Comparison of ENCODE assay signal across 32 cellular contexts in genomic region chr5:67515762-67516161, GRCh38.
DNase-seq lines count a peak whose midpoint lies in the region; ATAC-seq, FAIRE-seq and TF ChIP-seq lines count a peak whose summit lies in the region.
"Had no signal": no experiment of that assay in that cellular context is flagged by ENCODE, and none has a peak within 500 bp of the region (broad histone marks: within the 10 kb centered on the region; RNA-seq: fewer than 3 reads in every experiment).

No MANE protein-coding gene starts in this region.

- H2BK12ac ChIP-seq in neuronal stem cell (ENCODE audit: low read length) = no peak overlapping the region

- DNase-seq in activated CD4-positive, alpha-beta T cell treated with anti-CD3 and anti-CD28 coated beads, Interleukin-2, amount 10 ng/mL, durations not matched to agents 24 days and 14 days = no peak
- no peak for DNase-seq in activated CD4-positive, alpha-beta T cell treated with anti-CD3 and anti-CD28 coated beads for 48 hours
- no peak for DNase-seq in CD4-positive, alpha-beta T cell
- DNase-seq in activated CD8-positive, alpha-beta T cell treated with anti-CD3 and anti-CD28 coated beads for 36 hours = peak; percentile 27
- DNase-seq in immature natural killer cell (peak; percentile 76 to 81 (median 80)), neuronal stem cell (ENCODE audit: low spot score) (no peak), GM12891 (ENCODE audit: insufficient read length, low spot score) (no peak), NCI-H2081 treated with DMSO at 0.1 percent for 48 hours (lab: John Stamatoyannopoulos, UW) (no peak)
- DNase-seq: 8988T; activated CD4-positive, CD25-positive, alpha-beta regulatory T cell; C1 segment of cervical spinal cord; caudate nucleus; EL; erythroblast; H7; hypothalamus; left cardiac atrium; mucosa of descending colon; NCI-H1105; NCI-H187; NCI-H2171 treated with DMSO at 0.1 percent for 48 hours; NCI-H510A treated with DMSO at 0.1 percent for 48 hours; pancreas; RPMI8226; SJCRH30; stimulated activated CD4-positive, alpha-beta T cell treated with anti-CD3 and anti-CD28 coated beads, Interleukin-4, amount 100 ng/mL, for 4 hours had no signal

- no peak overlapping the region for H2AK5ac ChIP-seq in neuronal stem cell (ENCODE audit: low read depth, low read length)

- H3K14ac ChIP-seq in neuronal stem cell (ENCODE audit: low read length) = no peak overlapping the region

- no peak overlapping the region for H3K27ac ChIP-seq in CD4-positive, alpha-beta T cell (ENCODE audit: low read depth, low read length)
- H3K27ac ChIP-seq in neuronal stem cell (replicated peaks; ENCODE audit: low read length) = no peak overlapping the region
- H3K27ac ChIP-seq: pancreas, SJCRH30 had no signal

- H3K9ac ChIP-seq in neuronal stem cell (ENCODE audit: low read depth, low read length, poor library complexity) = no peak overlapping the region

- peaks cover 35% of the 10 kb centered on the region for H3K4me1 Mint-ChIP-seq in activated CD4-positive, alpha-beta T cell treated with anti-CD3 and anti-CD28 coated beads, Interleukin-2, amount 10 ng/mL, durations not matched to agents 24 days and 14 days
- peaks cover 68% of the 10 kb centered on the region for H3K4me1 Mint-ChIP-seq in CD4-positive, alpha-beta T cell (ENCODE audit: low read depth)
- H3K4me1 Mint-ChIP-seq in activated CD8-positive, alpha-beta T cell treated with anti-CD3 and anti-CD28 coated beads for 36 hours (ENCODE audit: low read depth) = peaks cover 52% of the 10 kb centered on the region
- peaks cover 65 to 83% of the 10 kb centered on the region in 2 donors for H3K4me1 Mint-ChIP-seq in immature natural killer cell

- H3K18ac ChIP-seq in neuronal stem cell (ENCODE audit: low read length) = no peak overlapping the region

- no peak overlapping the region for H2AFZ ChIP-seq in neuronal stem cell (ENCODE audit: low read length)

- H3K4me2 ChIP-seq in neuronal stem cell (ENCODE audit: insufficient read depth, low read length, poor library complexity, severe bottlenecking) = no peak overlapping the region

- TF ChIP-seq POLR2A in GM12891 (IDR thresholded peaks at IDR 0.05; ENCODE audit: low read depth, low read length) = no peak

- no peaks in the 10 kb centered on the region for H3K9me3 ChIP-seq in CD4-positive, alpha-beta T cell (ENCODE audit: control insufficient read depth, low read length)
- H3K9me3 ChIP-seq in neuronal stem cell (replicated peaks in 1 of 2; ENCODE audit: control insufficient read depth in 2 of 2, insufficient read depth in 1 of 2, low read depth in 1 of 2, low read length in 2 of 2) = no peaks in the 10 kb centered on the region
- H3K9me3 ChIP-seq: mucosa of descending colon, pancreas, SJCRH30 had no signal

- H3K4me1 ChIP-seq in neuronal stem cell (ENCODE audit: control insufficient read depth in 2 of 2, insufficient read depth in 1 of 2, low read depth in 1 of 2, low read length in 2 of 2) = no peaks in the 10 kb centered on the region
- H3K4me1 ChIP-seq: pancreas, SJCRH30 had no signal

- H3K4ac ChIP-seq in neuronal stem cell (ENCODE audit: low read length) = no peak overlapping the region

- no peak overlapping the region for H2BK120ac ChIP-seq in neuronal stem cell (ENCODE audit: low read depth, low read length)

- H3K9me3 Mint-ChIP-seq in activated CD4-positive, alpha-beta T cell treated with anti-CD3 and anti-CD28 coated beads, Interleukin-2, amount 10 ng/mL, durations not matched to agents 24 days and 14 days = peaks cover 3% of the 10 kb centered on the region
- H3K9me3 Mint-ChIP-seq in CD4-positive, alpha-beta T cell = no peaks in the 10 kb centered on the region
- H3K9me3 Mint-ChIP-seq in activated CD8-positive, alpha-beta T cell treated with anti-CD3 and anti-CD28 coated beads for 36 hours = peaks cover 2% of the 10 kb centered on the region
- H3K9me3 Mint-ChIP-seq in immature natural killer cell = no peaks in the 10 kb centered on the region
- H3K9me3 Mint-ChIP-seq: type B pancreatic cell had no signal

- H2BK5ac ChIP-seq in neuronal stem cell (ENCODE audit: low read length) = no peak overlapping the region

- H3K36me3 Mint-ChIP-seq in activated CD4-positive, alpha-beta T cell treated with anti-CD3 and anti-CD28 coated beads, Interleukin-2, amount 10 ng/mL, durations not matched to agents 24 days and 14 days (ENCODE audit: low read depth) = no peaks in the 10 kb centered on the region
- H3K36me3 Mint-ChIP-seq in CD4-positive, alpha-beta T cell (ENCODE audit: low read depth) = no peaks in the 10 kb centered on the region
- H3K36me3 Mint-ChIP-seq in activated CD8-positive, alpha-beta T cell treated with anti-CD3 and anti-CD28 coated beads for 36 hours (ENCODE audit: low read depth) = no peaks in the 10 kb centered on the region
- peaks cover 0 to 3% (median 0%) of the 10 kb centered on the region in 3 donors for H3K36me3 Mint-ChIP-seq in immature natural killer cell
- H3K36me3 Mint-ChIP-seq: type B pancreatic cell had no signal

- no peak for FAIRE-seq in GM12891 (lab: Jason Lieb, UNC)
- FAIRE-seq: GM12878, K562, pancreas, TTC549 had no signal

- POLR2A ChIA-PET in CD4-positive, alpha-beta T cell (lab: Charles Lee) = interaction anchor here (1.2 to 1.7 kb wide), 2 partner anchors 13 to 734 kb away, joined by 3 to 5 read pairs; no protein-coding TSS in a partner anchor
- POLR2A ChIA-PET in activated CD8-positive, alpha-beta T cell treated with anti-CD3 and anti-CD28 coated beads for 36 hours (lab: Charles Lee) = no interaction called here

- H3K27me3 ChIP-seq in CD4-positive, alpha-beta T cell (ENCODE audit: control insufficient read depth, insufficient read depth, low read length) = no peaks in the 10 kb centered on the region
- H3K27me3 ChIP-seq in neuronal stem cell (ENCODE audit: control insufficient read depth in 3 of 3, insufficient read depth in 3 of 3, low read depth in 1 of 3, low read length in 3 of 3) = no peaks in the 10 kb centered on the region
- H3K27me3 ChIP-seq: pancreas, SJCRH30 had no signal

- TF ChIP-seq CTCF in CD4-positive, alpha-beta T cell (IDR thresholded peaks at IDR 0.05) = no peak
- no peak for TF ChIP-seq CTCF in activated CD8-positive, alpha-beta T cell treated with anti-CD3 and anti-CD28 coated beads for 36 hours (IDR thresholded peaks at IDR 0.05)

- CTCF ChIA-PET in CD4-positive, alpha-beta T cell (lab: Charles Lee) = no interaction called here
- CTCF ChIA-PET in activated CD8-positive, alpha-beta T cell treated with anti-CD3 and anti-CD28 coated beads for 36 hours (lab: Charles Lee) = no interaction called here

- H3K79me1 ChIP-seq in neuronal stem cell (ENCODE audit: low read depth, low read length) = no peaks in the 10 kb centered on the region

- H2BK15ac ChIP-seq in neuronal stem cell (ENCODE audit: low read length) = no peak overlapping the region

- H3K4me3 Mint-ChIP-seq in activated CD4-positive, alpha-beta T cell treated with anti-CD3 and anti-CD28 coated beads, Interleukin-2, amount 10 ng/mL, durations not matched to agents 24 days and 14 days = peak overlapping the region; percentile 19
- peak overlapping the region; percentile 1 for H3K4me3 Mint-ChIP-seq in CD4-positive, alpha-beta T cell
- no peak overlapping the region for H3K4me3 Mint-ChIP-seq in activated CD8-positive, alpha-beta T cell treated with anti-CD3 and anti-CD28 coated beads for 36 hours
- peak overlapping the region; percentile 71 to 83 (median 77) for H3K4me3 Mint-ChIP-seq in immature natural killer cell
- H3K4me3 Mint-ChIP-seq: neural crest cell, type B pancreatic cell had no signal

- no peak for ATAC-seq in CD4-positive, alpha-beta T cell (ENCODE audit: poor library complexity)
- ATAC-seq in activated CD8-positive, alpha-beta T cell treated with anti-CD3 and anti-CD28 coated beads for 36 hours = no peak
- ATAC-seq: K562, pancreas had no signal

- H4K91ac ChIP-seq in neuronal stem cell (ENCODE audit: low read depth, low read length, poor library complexity) = no peak overlapping the region

- H3K23ac ChIP-seq in neuronal stem cell (ENCODE audit: low read depth, low read length, poor library complexity) = no peak overlapping the region

- WGBS in neuronal stem cell (ENCODE audit: extremely low coverage in 2 of 2, insufficient read length in 2 of 2, insufficient replicate concordance in 1 of 2), 2 donors = no CpG with 5 or more reads among the region's 2 CpGs

- no peak overlapping the region for H3K27ac Mint-ChIP-seq in activated CD4-positive, alpha-beta T cell treated with anti-CD3 and anti-CD28 coated beads, Interleukin-2, amount 10 ng/mL, durations not matched to agents 24 days and 14 days
- peak overlapping the region; percentile 71 for H3K27ac Mint-ChIP-seq in CD4-positive, alpha-beta T cell
- H3K27ac Mint-ChIP-seq in activated CD8-positive, alpha-beta T cell treated with anti-CD3 and anti-CD28 coated beads for 36 hours = peak overlapping the region; percentile 86
- peak overlapping the region; percentile 80 to 97 (median 94) for H3K27ac Mint-ChIP-seq in immature natural killer cell
- H3K27ac Mint-ChIP-seq: type B pancreatic cell had no signal

- no peak overlapping the region for H4K8ac ChIP-seq in neuronal stem cell (ENCODE audit: low read depth, low read length)

- H3K27me3 Mint-ChIP-seq in activated CD4-positive, alpha-beta T cell treated with anti-CD3 and anti-CD28 coated beads, Interleukin-2, amount 10 ng/mL, durations not matched to agents 24 days and 14 days = peaks cover 3% of the 10 kb centered on the region
- H3K27me3 Mint-ChIP-seq in CD4-positive, alpha-beta T cell = no peaks in the 10 kb centered on the region
- H3K27me3 Mint-ChIP-seq in activated CD8-positive, alpha-beta T cell treated with anti-CD3 and anti-CD28 coated beads for 36 hours = no peaks in the 10 kb centered on the region
- H3K27me3 Mint-ChIP-seq in immature natural killer cell (ENCODE audit: low read depth in 3 of 3) = peaks cover 3 to 9% (median 8%) of the 10 kb centered on the region in 3 donors

- H3K4me3 ChIP-seq in neuronal stem cell (ENCODE audit: low read length in 2 of 2) = no peak overlapping the region
- H3K4me3 ChIP-seq: GM12878, K562, lung, mucosa of descending colon, pancreas, SJCRH30 had no signal

- H3K36me3 ChIP-seq in neuronal stem cell (replicated peaks in 1 of 2; ENCODE audit: control insufficient read depth in 2 of 2, insufficient read depth in 2 of 2, low read length in 2 of 2) = no peaks in the 10 kb centered on the region
- H3K36me3 ChIP-seq: pancreas, SJCRH30 had no signal

- intact Hi-C loops in activated CD4-positive, alpha-beta T cell treated with anti-CD3 and anti-CD28 coated beads, Interleukin-2, amount 10 ng/mL, durations not matched to agents 24 days and 14 days (cut with micrococcal nuclease) = no loop called here
- intact Hi-C loops in CD4-positive, alpha-beta T cell (cut with DNase I, micrococcal nuclease) = no loop called here
- intact Hi-C loops in activated CD8-positive, alpha-beta T cell treated with anti-CD3 and anti-CD28 coated beads for 36 hours (cut with micrococcal nuclease) = no loop called here

TF ChIP-seq in GM12891, 5 proteins besides CTCF, POLR2A, EP300 and RAD21:
- TF ChIP-seq POU2F2 (IDR thresholded peaks at IDR 0.05; ENCODE audit: low read depth, low read length) = no peak
- no peak for TF ChIP-seq TAF1 (IDR thresholded peaks at IDR 0.05; ENCODE audit: low read depth, low read length)
- TF ChIP-seq PAX5 (IDR thresholded peaks at IDR 0.05; ENCODE audit: insufficient read depth, low read length, severe bottlenecking) = no peak
TF ChIP-seq in GM12891: peak in this region for 0.

Comparison
In these comparisons a context has a peak if more than half of its experiments do, and no peak if none do; other contexts are left out.
1. DNase-seq: peak in activated CD8-positive, alpha-beta T cell treated with anti-CD3 and anti-CD28 coated beads for 36 hours (single experiment) and immature natural killer cell (3 of 3); none in activated CD4-positive, alpha-beta T cell treated with anti-CD3 and anti-CD28 coated beads, Interleukin-2, amount 10 ng/mL, durations not matched to agents 24 days and 14 days (single experiment), activated CD4-positive, alpha-beta T cell treated with anti-CD3 and anti-CD28 coated beads for 48 hours (single experiment), CD4-positive, alpha-beta T cell (0 of 10), neuronal stem cell (single experiment), GM12891 (single experiment) and NCI-H2081 treated with DMSO at 0.1 percent for 48 hours (single experiment).